In genomic region chr2:111985514-111985913, GRCh38 we compare ENCODE assay signal across 15 cellular contexts.
DNase-seq lines count a peak whose midpoint lies in the region; ATAC-seq and TF ChIP-seq lines count a peak whose summit lies in the region.
"Had no signal": no experiment of that assay in that cellular context is flagged by ENCODE, and none has a peak within 500 bp of the region (broad histone marks: within the 10 kb centered on the region; RNA-seq: fewer than 3 reads in every experiment).

No MANE protein-coding gene starts in this region.

- H3K4me3 ChIP-seq in HEK293 (ENCODE audit: low read depth, low read length) = no peak overlapping the region
- H3K4me3 ChIP-seq: GM23338 had no signal

- H3K4me1 ChIP-seq in HEK293 (ENCODE audit: control insufficient read depth, insufficient read depth, low read length) = peaks cover 4% of the 10 kb centered on the region; the same call in 1 of the 2 replicates

- H3K36me3 Mint-ChIP-seq in brain (peaks cover 13% of the 10 kb centered on the region), neural crest cell (ENCODE audit: low read depth) (peaks cover 3% of the 10 kb centered on the region)

- ATAC-seq in GM18517 (IDR thresholded peaks at IDR 0.05; ENCODE audit: unreplicated experiment) = no peak
- ATAC-seq: GM23338, HCT116 had no signal

- CTCF ChIA-PET in HEK293 (lab: Yijun Ruan, JAX) = no interaction called here

- peaks cover 41% of the 10 kb centered on the region for H3K4me1 Mint-ChIP-seq in brain
- peaks cover 53% of the 10 kb centered on the region for H3K4me1 Mint-ChIP-seq in neural crest cell

- H3K27ac ChIP-seq in HEK293 (ENCODE audit: extremely low read depth, low read depth, low read length) = no peak overlapping the region
- H3K27ac ChIP-seq: C4-2B, HL-60 had no signal

- H3K27ac Mint-ChIP-seq in brain (peak overlapping the region in 4 of 5 experiments; percentile 80 to 85 (median 83)), neural crest cell (ENCODE audit: unreplicated experiment) (no peak overlapping the region)
- H3K27ac Mint-ChIP-seq: CD4-positive, alpha-beta T cell; GM23338 had no signal

- no peaks in the 10 kb centered on the region for H3K27me3 Mint-ChIP-seq in brain
- H3K27me3 Mint-ChIP-seq in neural crest cell (ENCODE audit: low read depth) = no peaks in the 10 kb centered on the region
- H3K27me3 Mint-ChIP-seq: CD4-positive, alpha-beta T cell had no signal

- no peak for DNase-seq in neural crest cell (ENCODE audit: low read depth, low spot score)
- DNase-seq in NCI-H146 (lab: John Stamatoyannopoulos, UW) = no peak
- no peak for DNase-seq in NCI-H2107 treated with DMSO at 0.1 percent for 48 hours (lab: John Stamatoyannopoulos, UW; ENCODE audit: unreplicated experiment)
- no peak for DNase-seq in SW480 (ENCODE audit: low spot score)
- DNase-seq: ACHN; Caco-2; CD4-positive, alpha-beta T cell; GDM1 had no signal

- H3K9me3 ChIP-seq in HEK293 (ENCODE audit: control insufficient read depth, insufficient read depth, low read depth, low read length) = no peaks in the 10 kb centered on the region
- H3K9me3 ChIP-seq: Caco-2 had no signal

- H3K4me3 Mint-ChIP-seq in brain = peak overlapping the region in 1 of 5 experiments; percentile 19
- H3K4me3 Mint-ChIP-seq in neural crest cell = peak overlapping the region; percentile 48
- H3K4me3 Mint-ChIP-seq: CD4-positive, alpha-beta T cell; GM23338 had no signal

- TF ChIP-seq CTCF in HEK293 (tag by site-specific recombination; IDR thresholded peaks at IDR 0.05) (no peak), brain (conservative IDR thresholded peaks at IDR 0.05) (no peak), neural crest cell (conservative IDR thresholded peaks at IDR 0.05) (no peak)

- peaks cover 4 to 33% of the 10 kb centered on the region in 2 experiments; a peak in 2 of 3 replicates for H3K36me3 ChIP-seq in HEK293 (ENCODE audit: control insufficient read depth in 2 of 2, insufficient read depth in 1 of 2, low read length in 2 of 2)

- POLR2A ChIA-PET in HEK293 (lab: Yijun Ruan, JAX) = interaction anchor here (0.6 kb wide), 1 partner anchor 85 kb away, joined by 3 read pairs; no protein-coding TSS in a partner anchor

- H3K9me3 Mint-ChIP-seq in brain = no peaks in the 10 kb centered on the region
- H3K9me3 Mint-ChIP-seq in neural crest cell = no peaks in the 10 kb centered on the region
- H3K9me3 Mint-ChIP-seq: CD4-positive, alpha-beta T cell; GM23338 had no signal

TF ChIP-seq in HEK293, 187 proteins besides CTCF, POLR2A, EP300 and RAD21:
- no peak for TF ChIP-seq ZFP41 (tag by site-specific recombination; IDR thresholded peaks at IDR 0.05; ENCODE audit: borderline replicate concordance)
- peak; percentile 14 for TF ChIP-seq SETDB1 (IDR thresholded peaks at IDR 0.05; ENCODE audit: insufficient read length, low read length)
